In the genomic region with DNA sequence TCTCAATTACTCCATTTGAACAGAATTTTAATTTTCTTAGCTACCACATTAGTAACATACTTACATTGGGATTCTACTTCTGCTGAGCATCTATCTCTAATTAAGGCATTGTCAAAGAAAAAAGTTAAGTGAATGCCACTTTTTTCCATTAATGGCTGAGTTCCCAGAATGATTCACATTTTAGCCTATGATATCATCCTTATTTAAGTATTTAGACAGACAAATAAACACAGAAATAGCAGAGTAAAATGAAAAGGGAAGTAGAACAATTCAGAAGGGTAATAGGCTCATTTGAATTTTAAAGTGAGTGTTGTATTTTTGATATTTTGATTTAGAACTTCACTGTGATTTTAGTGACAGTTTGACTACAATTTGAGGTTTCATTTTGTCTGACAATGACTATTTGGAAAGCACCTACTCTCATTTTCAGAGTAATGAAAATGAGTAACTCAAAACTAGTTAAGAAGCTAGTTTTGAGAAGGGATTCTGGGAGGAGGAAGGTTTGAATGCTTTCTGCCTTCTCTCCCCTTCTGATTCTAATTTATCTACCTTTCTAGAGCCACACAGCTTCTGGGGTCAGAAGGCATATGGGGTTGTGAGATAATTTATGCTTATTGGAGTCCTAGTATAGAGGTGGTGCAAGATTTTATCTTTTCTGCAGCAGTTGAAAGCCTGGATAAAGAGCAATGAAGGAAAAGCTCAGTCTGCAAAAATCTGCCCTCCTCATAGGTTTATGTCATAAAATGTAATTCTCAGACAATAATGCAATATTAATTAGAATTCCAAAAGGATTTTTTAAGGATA, we compare ENCODE assay signal across 8 cellular contexts. TPM values are rescaled to one million over a fixed set of nuclear protein-coding genes. Genes with fewer than 3 reads are reported as not detected.
DNase-seq lines count a peak whose midpoint lies in the region; ATAC-seq and TF ChIP-seq lines count a peak whose summit lies in the region.

No MANE protein-coding gene starts in this region.

- TF ChIP-seq POLR2A in adrenal gland (IDR thresholded peaks at IDR 0.05) (peak in 1 of 2 donors; percentile 41), right lobe of liver (IDR thresholded peaks at IDR 0.05) (no peak)

- peak; percentile 73 for ATAC-seq in GM18873 (IDR thresholded peaks at IDR 0.05; ENCODE audit: low FRiP score, unreplicated experiment)
- ATAC-seq in HG03064 (IDR thresholded peaks at IDR 0.05; ENCODE audit: low read depth, unreplicated experiment) = peak; percentile 70
- ATAC-seq in right lobe of liver = peak; percentile 66 to 84 (median 72)

- H3K4me3 ChIP-seq in adrenal gland (peak overlapping the region in 1 of 4 donors; percentile 16), right lobe of liver (peak overlapping the region in 1 of 3 donors; percentile 1)

- H3K27me3 Mint-ChIP-seq in activated T-helper 2 cell treated with anti-CD3 and anti-CD28 coated beads, Interferon-gamma antibody, Interleukin-2, Interleukin-4, amounts not matched to agents 10 μg/mL and 5 μg/mL and 100 μg/mL, durations not matched to agents 14 hours and 24 hours and 36 hours (ENCODE audit: low read depth) = no peaks in the 10 kb centered on the region

- H3K4me1 ChIP-seq in adrenal gland (replicated peaks in 1 of 2) = peaks cover 13 to 27% of the 10 kb centered on the region in 2 donors
- H3K4me1 ChIP-seq in right lobe of liver = peaks cover 0 to 27% (median 8%) of the 10 kb centered on the region in 4 donors

- H3K9me3 Mint-ChIP-seq in activated T-helper 2 cell treated with anti-CD3 and anti-CD28 coated beads, Interferon-gamma antibody, Interleukin-2, Interleukin-4, amounts not matched to agents 10 μg/mL and 5 μg/mL and 100 μg/mL, durations not matched to agents 14 hours and 24 hours and 36 hours = no peaks in the 10 kb centered on the region

- no peak for TF ChIP-seq CTCF in adrenal gland (IDR thresholded peaks at IDR 0.05)
- TF ChIP-seq CTCF in right lobe of liver (IDR thresholded peaks at IDR 0.05) = no peak

- peaks cover 21% of the 10 kb centered on the region for H3K4me1 Mint-ChIP-seq in activated T-helper 2 cell treated with anti-CD3 and anti-CD28 coated beads, Interferon-gamma antibody, Interleukin-2, Interleukin-4, amounts not matched to agents 10 μg/mL and 5 μg/mL and 100 μg/mL, durations not matched to agents 14 hours and 24 hours and 36 hours (ENCODE audit: low read depth)

- no peak overlapping the region for H3K27ac Mint-ChIP-seq in activated T-helper 2 cell treated with anti-CD3 and anti-CD28 coated beads, Interferon-gamma antibody, Interleukin-2, Interleukin-4, amounts not matched to agents 10 μg/mL and 5 μg/mL and 100 μg/mL, durations not matched to agents 14 hours and 24 hours and 36 hours

- H3K27ac ChIP-seq in adrenal gland (peak overlapping the region in 4 of 5 donors; percentile 47 to 76 (median 66)), right lobe of liver (peak overlapping the region; percentile 81 to 85 (median 85))

- intact Hi-C loops in adrenal gland (cut with DNase I) = no loop called here
- intact Hi-C loops in right lobe of liver (cut with DNase I) = no loop called here
- intact Hi-C loops in activated T-helper 2 cell treated with anti-CD3 and anti-CD28 coated beads, Interferon-gamma antibody, Interleukin-2, Interleukin-4, amounts not matched to agents 10 μg/mL and 5 μg/mL and 100 μg/mL, durations not matched to agents 14 hours and 24 hours and 36 hours (cut with micrococcal nuclease) = loop anchor here (1.0 to 10.0 kb wide), 4 partner anchors 15 to 276 kb away; no protein-coding TSS in a partner anchor

- peaks cover 19% of the 10 kb centered on the region for H3K36me3 Mint-ChIP-seq in activated T-helper 2 cell treated with anti-CD3 and anti-CD28 coated beads, Interferon-gamma antibody, Interleukin-2, Interleukin-4, amounts not matched to agents 10 μg/mL and 5 μg/mL and 100 μg/mL, durations not matched to agents 14 hours and 24 hours and 36 hours (ENCODE audit: low read depth)

- no peaks in the 10 kb centered on the region for H3K27me3 ChIP-seq in adrenal gland
- no peaks in the 10 kb centered on the region for H3K27me3 ChIP-seq in right lobe of liver

- no peak overlapping the region for H3K4me3 Mint-ChIP-seq in activated T-helper 2 cell treated with anti-CD3 and anti-CD28 coated beads, Interferon-gamma antibody, Interleukin-2, Interleukin-4, amounts not matched to agents 10 μg/mL and 5 μg/mL and 100 μg/mL, durations not matched to agents 14 hours and 24 hours and 36 hours (ENCODE audit: low read depth)

- H3K36me3 ChIP-seq in adrenal gland (replicated peaks in 1 of 2) (no peaks in the 10 kb centered on the region), right lobe of liver (no peaks in the 10 kb centered on the region)

- H3K9me3 ChIP-seq in adrenal gland (replicated peaks in 1 of 3) = peaks cover 0 to 3% (median 0%) of the 10 kb centered on the region in 3 donors
- no peaks in the 10 kb centered on the region for H3K9me3 ChIP-seq in right lobe of liver

- DNase-seq in A172 (ENCODE audit: low spot score) (peak; percentile 78), adrenal gland (no peak), right lobe of liver (no peak), NCI-H345 treated with DMSO at 0.1 percent for 48 hours (lab: John Stamatoyannopoulos, UW; ENCODE audit: unreplicated experiment) (no peak)
- DNase-seq in activated T-helper 2 cell treated with anti-CD3 and anti-CD28 coated beads, Interferon-gamma antibody, Interleukin-2, Interleukin-4, amounts not matched to agents 10 μg/mL and 5 μg/mL and 100 μg/mL, durations not matched to agents 14 hours and 24 hours and 36 hours (ENCODE audit: low spot score) = no peak
- DNase-seq in effector CD8-positive, alpha-beta T cell (lab: John Stamatoyannopoulos, UW) = no peak

RNA-seq across cellular contexts. Expression of gene LYPLAL1, which starts 15.5 kb away (rescaled TPM):
- total RNA-seq in A172 (2014; rRNA removed; shearing (Covaris generic)) = 50.8 and 54.0 TPM in 2 replicates
- total RNA-seq in adrenal gland (10 to 100 TPM; 14.9 to 82.7 (median 46.1) TPM), right lobe of liver (10 to 100 TPM; 16.5 to 33.6 (median 22.2) TPM)
- polyA plus RNA-seq in adrenal gland = 10 to 100 TPM; 64.7 to 82.8 (median 79.4) TPM
- total RNA-seq in activated T-helper 2 cell treated with anti-CD3 and anti-CD28 coated beads, Interferon-gamma antibody, Interleukin-2, Interleukin-4, amounts not matched to agents 10 μg/mL and 5 μg/mL and 100 μg/mL, durations not matched to agents 14 hours and 24 hours and 36 hours = 21.2 and 23.7 TPM in 2 replicates
